ENCODE assay signal across 8 cellular contexts in the genomic region with DNA sequence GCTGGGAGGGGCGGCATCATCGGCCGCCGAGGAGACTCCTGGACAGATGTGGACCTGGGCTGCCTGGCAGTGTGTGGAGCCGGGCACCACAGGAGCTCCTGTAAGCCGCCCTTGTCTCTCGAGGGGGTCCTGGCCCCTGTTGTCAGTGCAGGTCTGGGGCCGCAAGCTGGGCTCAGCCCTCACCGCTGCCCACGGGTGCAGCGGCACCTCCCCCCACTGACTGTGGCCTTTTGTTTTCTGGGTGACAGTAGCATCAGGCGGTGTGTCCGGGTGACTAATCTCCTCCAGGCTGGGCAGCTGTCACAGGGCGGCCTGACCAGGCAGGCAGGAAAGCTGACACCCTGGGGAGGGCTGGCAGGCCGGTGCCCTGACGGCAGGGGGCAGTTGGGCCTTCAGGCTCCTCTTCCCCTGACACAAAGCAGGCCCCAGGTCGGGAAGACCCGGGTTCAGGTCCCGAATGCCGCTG. TPM values are rescaled to one million over a fixed set of nuclear protein-coding genes. Genes with fewer than 3 reads are reported as not detected.
DNase-seq lines count a peak whose midpoint lies in the region; ATAC-seq and TF ChIP-seq lines count a peak whose summit lies in the region.

No MANE protein-coding gene starts in this region.

- TF ChIP-seq CTCF in AG09309 (IDR thresholded peaks at IDR 0.05; ENCODE audit: control insufficient read depth, insufficient read depth, low read depth, low read length, missing control alignments) (peak; percentile 12), endothelial cell (IDR thresholded peaks at IDR 0.05; ENCODE audit: unreplicated experiment) (no peak), colonic mucosa (IDR thresholded peaks at IDR 0.05) (no peak)

- H3K9me3 Mint-ChIP-seq in endothelial cell (ENCODE audit: unreplicated experiment), result no peaks in the 10 kb centered on the region
- no peaks in the 10 kb centered on the region for H3K9me3 Mint-ChIP-seq in T-helper 2 cell treated with Interferon-gamma antibody and Interleukin-4, amounts not matched to agents 5 μg/mL and 100 μg/mL, for 36 hours

- peaks cover 11% of the 10 kb centered on the region for H3K27me3 Mint-ChIP-seq in endothelial cell (ENCODE audit: unreplicated experiment)
- no peaks in the 10 kb centered on the region for H3K27me3 Mint-ChIP-seq in T-helper 2 cell treated with Interferon-gamma antibody and Interleukin-4, amounts not matched to agents 5 μg/mL and 100 μg/mL, for 36 hours (ENCODE audit: low read depth)

- DNase-seq in AG09309 (ENCODE audit: low read depth) (no peak), NCI-H2196 (lab: John Stamatoyannopoulos, UW; ENCODE audit: unreplicated experiment) (peak; percentile 73), endothelial cell (ENCODE audit: low spot score) (no peak), colonic mucosa (no peak)
- no peak for DNase-seq in T-helper 2 cell treated with Interferon-gamma antibody and Interleukin-4, amounts not matched to agents 5 μg/mL and 100 μg/mL, for 36 hours (ENCODE audit: low spot score)

- peak overlapping the region; percentile 99 for H3K27ac Mint-ChIP-seq in endothelial cell (ENCODE audit: unreplicated experiment)
- H3K27ac Mint-ChIP-seq in T-helper 2 cell treated with Interferon-gamma antibody and Interleukin-4, amounts not matched to agents 5 μg/mL and 100 μg/mL, for 36 hours, result no peak overlapping the region

- H3K9me3 ChIP-seq in muscle layer of duodenum (ENCODE audit: control insufficient read depth in 1 of 2, low read length in 2 of 2), result no peaks in the 10 kb centered on the region
- no peaks in the 10 kb centered on the region for H3K9me3 ChIP-seq in colonic mucosa

- H3K36me3 ChIP-seq in muscle layer of duodenum (ENCODE audit: control insufficient read depth in 1 of 2, insufficient read depth in 2 of 2, low read length in 2 of 2), result peaks cover 5 to 7% of the 10 kb centered on the region in 2 donors
- no peaks in the 10 kb centered on the region for H3K36me3 ChIP-seq in colonic mucosa

- H3K4me3 Mint-ChIP-seq in endothelial cell (ENCODE audit: unreplicated experiment), result no peak overlapping the region
- no peak overlapping the region for H3K4me3 Mint-ChIP-seq in T-helper 2 cell treated with Interferon-gamma antibody and Interleukin-4, amounts not matched to agents 5 μg/mL and 100 μg/mL, for 36 hours

- H3K27ac ChIP-seq in muscle layer of duodenum (ENCODE audit: low read length) (peak overlapping the region; percentile 51), colonic mucosa (no peak overlapping the region)

- peaks cover 12 to 44% of the 10 kb centered on the region in 2 donors for H3K4me1 ChIP-seq in muscle layer of duodenum (ENCODE audit: control insufficient read depth in 1 of 2, insufficient read depth in 2 of 2, low read length in 2 of 2)
- H3K4me1 ChIP-seq in colonic mucosa, result peaks cover 3% of the 10 kb centered on the region

- H3K4me3 ChIP-seq in AG09309 (ENCODE audit: control insufficient read depth, low read depth, low read length) (no peak overlapping the region), muscle layer of duodenum (ENCODE audit: low read depth in 1 of 2, low read length in 2 of 2) (peak overlapping the region in 1 of 2 donors; percentile 60), colonic mucosa (no peak overlapping the region)

- H3K9ac ChIP-seq in colonic mucosa (ENCODE audit: low read depth in 2 of 2, low read length in 2 of 2), result no peak overlapping the region

- peaks cover 19% of the 10 kb centered on the region for H3K4me1 Mint-ChIP-seq in endothelial cell (ENCODE audit: unreplicated experiment)
- H3K4me1 Mint-ChIP-seq in T-helper 2 cell treated with Interferon-gamma antibody and Interleukin-4, amounts not matched to agents 5 μg/mL and 100 μg/mL, for 36 hours (ENCODE audit: low read depth), result peaks cover 25% of the 10 kb centered on the region

- ATAC-seq in GM21619 (IDR thresholded peaks at IDR 0.05; ENCODE audit: unreplicated experiment), result no peak
- ATAC-seq in HG02840 (IDR thresholded peaks at IDR 0.05; ENCODE audit: low FRiP score, unreplicated experiment), result no peak

- H3K27me3 ChIP-seq in muscle layer of duodenum (ENCODE audit: low read depth, low read length) (no peaks in the 10 kb centered on the region), colonic mucosa (no peaks in the 10 kb centered on the region)

- intact Hi-C loops in colonic mucosa (cut with DNase I), result no loop called here

- H3K36me3 Mint-ChIP-seq in endothelial cell (ENCODE audit: low read depth, unreplicated experiment), result peaks cover 8% of the 10 kb centered on the region
- H3K36me3 Mint-ChIP-seq in T-helper 2 cell treated with Interferon-gamma antibody and Interleukin-4, amounts not matched to agents 5 μg/mL and 100 μg/mL, for 36 hours (ENCODE audit: low read depth), result peaks cover 7% of the 10 kb centered on the region

RNA-seq across cellular contexts. Expression of gene DGKZ, which starts 16.2 kb away (rescaled TPM):
- total RNA-seq in endothelial cell (ENCODE audit: unreplicated experiment) (127 TPM), colonic mucosa (10 to 100 TPM; 42.7 to 83.8 TPM)

RNA-seq across cellular contexts. Expression of gene MDK, which starts 18.0 kb away (rescaled TPM):
- total RNA-seq in endothelial cell (ENCODE audit: unreplicated experiment), result 553 TPM
- total RNA-seq in colonic mucosa, result 10 to 100 TPM; 80.4 to 98.9 TPM

RNA-seq across cellular contexts. Expression of gene CHRM4, which starts 28.1 kb away (rescaled TPM):
- total RNA-seq in endothelial cell (ENCODE audit: unreplicated experiment) (not detected), colonic mucosa (under 1 TPM; 0.42 to 0.49 TPM)
